In genomic region chr1:52629667-52630066, GRCh38 we compare ENCODE assay signal across 1 cellular context.
A peak's percentile ranks its signal among the peaks of the same experiment; 100 is the strongest.
TF ChIP-seq lines count a peak whose summit lies in the region.

No MANE protein-coding gene starts in this region.

TF ChIP-seq in H1, 55 proteins besides CTCF, POLR2A, EP300 and RAD21:
- no peak for TF ChIP-seq RBBP5 (IDR thresholded peaks at IDR 0.05; ENCODE audit: borderline replicate concordance, low read depth, low read length)
- TF ChIP-seq RFX5 (IDR thresholded peaks at IDR 0.05; ENCODE audit: borderline replicate concordance, low read depth, low read length): no peak
- TF ChIP-seq KDM1A (IDR thresholded peaks at IDR 0.05; ENCODE audit: borderline replicate concordance, low read length): peak; percentile 91; the same call in 1 of the 2 replicates
TF ChIP-seq in H1: peak in this region for 1.
